ENCODE assay signal across 23 cellular contexts in genomic region chr3:81245505-81245904, GRCh38.
"Had no signal": no experiment of that assay in that cellular context is flagged by ENCODE, and none has a peak within 500 bp of the region (broad histone marks: within the 10 kb centered on the region; RNA-seq: fewer than 3 reads in every experiment).

No MANE protein-coding gene starts in this region.

- FAIRE-seq: bronchial epithelial cell, kidney, pancreas had no signal

- H3K4me3 ChIP-seq: adrenal gland, heart right ventricle, lower lobe of right lung, pancreas, psoas muscle, vagina had no signal

- H3K4me1 ChIP-seq: adrenal gland, heart right ventricle, lower lobe of right lung, pancreas, psoas muscle had no signal

- H3K27ac ChIP-seq: adrenal gland, heart right ventricle, lower lobe of right lung, pancreas, psoas muscle, vagina had no signal

- H3K36me3 ChIP-seq: adrenal gland, heart right ventricle, lower lobe of right lung, pancreas, vagina had no signal

- H3K27me3 ChIP-seq: adrenal gland, heart right ventricle, pancreas, vagina had no signal

- DNase-seq: activated B cell treated with CpG ODN at 0.5 μM for 24 hours; activated CD4-positive, alpha-beta T cell treated with anti-CD3 and anti-CD28 coated beads for 36 hours; activated CD4-positive, alpha-beta T cell treated with anti-CD3 and anti-CD28 coated beads, Interleukin-2, amount 50 U/mL, for 4 hours; activated CD8-positive, alpha-beta memory T cell treated with anti-CD3 and anti-CD28 coated beads for 24 hours; activated CD8-positive, alpha-beta memory T cell treated with anti-CD3 and anti-CD28 coated beads, Interleukin-2, amount 50 U/mL, for 4 hours; activated T-cell treated with anti-CD3 and anti-CD28 coated beads, Interleukin-2, amount 50 U/mL, for 24 hours; adrenal gland; dermis blood vessel endothelial cell; effector CD8-positive, alpha-beta T cell; erythroblast; heart right ventricle; kidney; lower lobe of right lung; natural killer cell; pancreas; psoas muscle; right cardiac atrium; stimulated activated CD4-positive, alpha-beta T cell treated with anti-CD3 and anti-CD28 coated beads, Interleukin-4, amount 100 ng/mL, for 24 hours; SW 1271; T-helper 17 cell; trophoblast cell had no signal

- H3K9me3 ChIP-seq: adrenal gland, heart right ventricle, lower lobe of right lung, pancreas, psoas muscle, vagina had no signal
